8 cellular contexts compared by ENCODE assay signal in the genomic region with DNA sequence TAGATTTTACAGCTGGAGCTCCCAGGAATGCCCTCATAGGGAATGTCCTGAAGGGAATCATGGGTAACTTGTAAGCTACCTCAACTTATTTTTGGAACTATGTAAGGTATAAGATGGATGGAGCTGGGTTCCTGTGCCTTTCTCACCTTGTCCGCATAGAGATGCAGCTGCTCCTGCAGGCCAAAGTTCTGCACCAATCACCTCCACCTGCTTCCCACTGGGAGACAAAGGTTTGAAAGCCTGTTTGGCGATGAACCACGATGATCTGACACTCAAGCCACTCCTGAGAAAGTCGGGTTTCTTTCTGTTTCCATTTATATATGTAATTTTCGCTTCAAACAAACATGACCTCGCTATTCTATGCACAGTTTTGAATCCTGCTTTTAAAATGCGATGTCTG. TPM values are rescaled to one million over a fixed set of nuclear protein-coding genes. Genes with fewer than 3 reads are reported as not detected.
A peak's percentile ranks its signal among the peaks of the same experiment; 100 is the strongest.
DNase-seq lines count a peak whose midpoint lies in the region; ATAC-seq lines count a peak whose summit lies in the region.

No MANE protein-coding gene starts in this region.

- peaks cover 42% of the 10 kb centered on the region for H3K4me1 Mint-ChIP-seq in activated CD4-positive, alpha-beta T cell treated with anti-CD3 and anti-CD28 coated beads for 36 hours

- DNase-seq in activated CD4-positive, alpha-beta T cell treated with anti-CD3 and anti-CD28 coated beads for 36 hours: no peak
- no peak for DNase-seq in activated CD4-positive, alpha-beta T cell treated with anti-CD3 and anti-CD28 coated beads for 1 hour
- DNase-seq in NCI-H2107 (lab: John Stamatoyannopoulos, UW) (peak; percentile 28), caudate nucleus (lab: John Stamatoyannopoulos, UW) (peak in 4 of 61 donors; percentile 16 to 41 (median 26)), NCI-H226 (no peak), SIG-M5 (lab: John Stamatoyannopoulos, UW) (no peak), T-helper 9 cell (no peak)

- H3K27ac ChIP-seq in caudate nucleus (ENCODE audit: low read depth, low read length) (peak overlapping the region; percentile 54), muscle layer of duodenum (ENCODE audit: low read length) (no peak overlapping the region)

- peak overlapping the region; percentile 66 to 96 for H3K4me3 ChIP-seq in muscle layer of duodenum (ENCODE audit: low read depth in 1 of 2, low read length in 2 of 2)

- POLR2A ChIA-PET in activated CD4-positive, alpha-beta T cell treated with anti-CD3 and anti-CD28 coated beads for 36 hours (lab: Charles Lee): interaction anchor here (0.7 to 1.2 kb wide), 2 partner anchors 11 to 78 kb away, joined by 6 to 7 read pairs; no protein-coding TSS in a partner anchor

- ATAC-seq in activated CD4-positive, alpha-beta T cell treated with anti-CD3 and anti-CD28 coated beads for 36 hours: peak; percentile 13

- H3K36me3 Mint-ChIP-seq in activated CD4-positive, alpha-beta T cell treated with anti-CD3 and anti-CD28 coated beads for 36 hours (ENCODE audit: low read depth): peaks cover 12% of the 10 kb centered on the region

- H3K27me3 ChIP-seq in muscle layer of duodenum (ENCODE audit: low read depth, low read length): no peaks in the 10 kb centered on the region

- intact Hi-C loops in activated CD4-positive, alpha-beta T cell treated with anti-CD3 and anti-CD28 coated beads for 36 hours (cut with DNase I, micrococcal nuclease): loop anchor here (1.0 to 10.0 kb wide), 6 partner anchors 14 to 170 kb away; partner anchors contain the start of genes MTHFD1 (in 2 of the 2), ZBTB25 (in 2 of the 2) and ZBTB1 (in 1 of the 2)

- H3K9me3 Mint-ChIP-seq in activated CD4-positive, alpha-beta T cell treated with anti-CD3 and anti-CD28 coated beads for 36 hours (ENCODE audit: low read depth): no peaks in the 10 kb centered on the region

- peak overlapping the region; percentile 67 for H3K27ac Mint-ChIP-seq in activated CD4-positive, alpha-beta T cell treated with anti-CD3 and anti-CD28 coated beads for 36 hours

- H3K36me3 ChIP-seq in muscle layer of duodenum (ENCODE audit: control insufficient read depth in 1 of 2, insufficient read depth in 2 of 2, low read length in 2 of 2): no peaks in the 10 kb centered on the region

- peaks cover 0 to 14% of the 10 kb centered on the region in 2 donors for H3K4me1 ChIP-seq in muscle layer of duodenum (ENCODE audit: control insufficient read depth in 1 of 2, insufficient read depth in 2 of 2, low read length in 2 of 2)

- no peaks in the 10 kb centered on the region for H3K9me3 ChIP-seq in muscle layer of duodenum (ENCODE audit: control insufficient read depth in 1 of 2, low read length in 2 of 2)

- H3K4me3 Mint-ChIP-seq in activated CD4-positive, alpha-beta T cell treated with anti-CD3 and anti-CD28 coated beads for 36 hours: peak overlapping the region; percentile 74

- CTCF ChIA-PET in activated CD4-positive, alpha-beta T cell treated with anti-CD3 and anti-CD28 coated beads for 36 hours (lab: Charles Lee): interaction anchor here (0.9 to 1.5 kb wide), 3 partner anchors 15 to 172 kb away, joined by 3 to 7 read pairs (median 4); no protein-coding TSS in a partner anchor

- no peaks in the 10 kb centered on the region for H3K27me3 Mint-ChIP-seq in activated CD4-positive, alpha-beta T cell treated with anti-CD3 and anti-CD28 coated beads for 36 hours

RNA-seq across cellular contexts. Expression of gene AKAP5, which starts 0.6 kb away (rescaled TPM):
- under 1 TPM; 0.39 to 0.43 TPM for total RNA-seq in activated CD4-positive, alpha-beta T cell treated with anti-CD3 and anti-CD28 coated beads for 36 hours

RNA-seq across cellular contexts. Expression of gene ZBTB25, which starts 38.9 kb away (rescaled TPM):
- 10 to 100 TPM; 32.7 to 40.0 TPM for total RNA-seq in activated CD4-positive, alpha-beta T cell treated with anti-CD3 and anti-CD28 coated beads for 36 hours

RNA-seq across cellular contexts. Expression of gene ZBTB1, which starts 39.9 kb away (rescaled TPM):
- 10 to 100 TPM; 41.4 to 45.0 TPM for total RNA-seq in activated CD4-positive, alpha-beta T cell treated with anti-CD3 and anti-CD28 coated beads for 36 hours
